ENCODE assay signal across 8 cellular contexts in the genomic region with DNA sequence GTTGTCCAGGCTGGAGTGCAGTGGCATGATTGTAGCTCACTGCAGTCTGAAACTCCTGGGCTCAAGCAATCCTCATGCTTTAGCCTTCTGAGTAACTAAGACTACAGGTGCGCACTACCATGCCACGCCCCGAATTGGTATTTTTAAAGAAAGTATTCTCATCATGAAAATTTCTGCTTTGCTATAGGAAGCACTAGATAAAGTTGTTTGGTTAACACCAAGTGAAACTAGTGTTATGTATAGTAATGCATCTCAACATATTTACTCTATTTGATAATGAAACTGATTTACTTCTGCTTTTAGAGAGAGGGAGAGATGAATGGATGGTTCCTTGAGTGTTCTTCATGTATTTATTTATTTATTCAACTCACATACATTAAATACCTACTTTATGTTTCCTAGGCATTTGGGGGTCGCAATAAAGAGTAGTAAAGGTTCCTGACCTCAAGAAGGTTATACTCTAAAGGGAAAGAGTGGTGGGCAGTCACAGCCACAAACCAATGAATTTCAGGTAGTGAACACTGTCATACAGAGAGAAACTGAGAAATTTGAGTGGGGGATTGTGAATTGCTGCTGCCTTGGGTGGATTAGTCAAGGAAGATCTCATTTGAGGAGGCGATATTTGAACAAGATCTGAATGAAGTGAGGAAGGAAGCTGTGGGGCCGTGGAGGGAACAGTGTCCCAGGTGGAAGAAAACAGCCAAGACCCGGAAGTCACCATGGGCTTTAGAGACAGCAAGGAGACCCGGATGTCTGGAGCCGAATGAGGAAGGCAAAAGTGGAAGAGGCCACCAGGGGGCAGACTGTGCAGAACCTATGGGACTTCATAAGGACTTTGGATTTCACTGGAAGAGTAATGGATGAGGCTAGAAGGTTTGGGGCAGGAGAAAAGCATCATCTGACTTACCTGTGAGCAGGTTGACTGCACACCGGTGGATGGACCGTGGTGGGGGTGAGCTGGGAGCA.
DNase-seq lines count a peak whose midpoint lies in the region; ATAC-seq and TF ChIP-seq lines count a peak whose summit lies in the region.

No MANE protein-coding gene starts in this region.

- no peak overlapping the region for H3K27ac Mint-ChIP-seq in Caco-2 (ENCODE audit: unreplicated experiment)

- no peaks in the 10 kb centered on the region for H3K36me3 Mint-ChIP-seq in Caco-2 (ENCODE audit: insufficient read depth, unreplicated experiment)

- CTCF ChIA-PET in Caco-2 (lab: Charles Lee): interaction anchor here (0.7 kb wide), 1 partner anchor 515 kb away, joined by 6 read pairs; no protein-coding TSS in a partner anchor
- CTCF ChIA-PET in PC-3 (lab: Charles Lee): no interaction called here

- peak; percentile 69 to 75 for TF ChIP-seq CTCF in Caco-2 (IDR thresholded peaks at IDR 0.05; ENCODE audit: insufficient read depth in 1 of 2, low read depth in 1 of 2, low read length in 1 of 2, severe bottlenecking in 1 of 2, unreplicated experiment in 1 of 2)
- peak; percentile 86 for TF ChIP-seq CTCF in PC-3 (conservative IDR thresholded peaks at IDR 0.05; ENCODE audit: low read depth, low read length)
- peak in 1 of 3 experiments; percentile 11 for TF ChIP-seq CTCF in ascending aorta (IDR thresholded peaks at IDR 0.05)

- no peaks in the 10 kb centered on the region for H3F3A ChIP-seq in PC-3 (ENCODE audit: low read length, unreplicated experiment)

- POLR2A ChIA-PET in Caco-2 (lab: Charles Lee) (no interaction called here), PC-3 (lab: Charles Lee; ENCODE audit: unreplicated experiment) (no interaction called here)

- H3K27ac ChIP-seq in PC-3 (ENCODE audit: low read length) (no peak overlapping the region), ascending aorta (no peak overlapping the region)

- H3K4me1 ChIP-seq in Caco-2 (no peaks in the 10 kb centered on the region), PC-3 (ENCODE audit: insufficient read depth, low read length) (peaks cover 7% of the 10 kb centered on the region), adipocyte (ENCODE audit: control insufficient read depth, insufficient read depth, low read length) (peaks cover 16% of the 10 kb centered on the region), ascending aorta (no peaks in the 10 kb centered on the region)

- H3K27me3 Mint-ChIP-seq in Caco-2 (ENCODE audit: insufficient read depth, unreplicated experiment): no peaks in the 10 kb centered on the region

- H3K9me3 Mint-ChIP-seq in Caco-2 (ENCODE audit: unreplicated experiment): no peaks in the 10 kb centered on the region

- H2AFZ ChIP-seq in PC-3 (ENCODE audit: low read length): no peak overlapping the region

- no peak overlapping the region for H3K9ac ChIP-seq in PC-3 (ENCODE audit: low read length)
- no peak overlapping the region for H3K9ac ChIP-seq in adipocyte (ENCODE audit: low read length)

- no peaks in the 10 kb centered on the region for H4K20me1 ChIP-seq in PC-3 (ENCODE audit: low read length)

- H3K4me3 Mint-ChIP-seq in Caco-2 (ENCODE audit: unreplicated experiment): no peak overlapping the region

- ATAC-seq in GM18873 (IDR thresholded peaks at IDR 0.05; ENCODE audit: low FRiP score, unreplicated experiment) (peak; percentile 64), HG03108 (IDR thresholded peaks at IDR 0.05; ENCODE audit: unreplicated experiment) (peak; percentile 56), PC-3 (no peak; the same call in 1 of the 2 replicates)

- H3K9me3 ChIP-seq in Caco-2: no peaks in the 10 kb centered on the region
- H3K9me3 ChIP-seq in PC-3 (ENCODE audit: low read length): no peaks in the 10 kb centered on the region
- no peaks in the 10 kb centered on the region for H3K9me3 ChIP-seq in adipocyte (ENCODE audit: control insufficient read depth, low read length)
- H3K9me3 ChIP-seq in ascending aorta: no peaks in the 10 kb centered on the region

- H3K79me2 ChIP-seq in PC-3 (ENCODE audit: low read length): no peaks in the 10 kb centered on the region

- H3K4me2 ChIP-seq in PC-3 (ENCODE audit: low read length): no peak overlapping the region

- intact Hi-C loops in Caco-2 (cut with micrococcal nuclease; ENCODE audit: unreplicated experiment) (loop anchor here (1.0 to 2.0 kb wide), 4 partner anchors 60 to 905 kb away; no protein-coding TSS in a partner anchor), PC-3 (cut with micrococcal nuclease) (no loop called here), ascending aorta (cut with DNase I) (no loop called here)

- no peaks in the 10 kb centered on the region for H3K36me3 ChIP-seq in Caco-2 (ENCODE audit: control insufficient read depth, insufficient read depth, low read length)
- H3K36me3 ChIP-seq in PC-3 (ENCODE audit: low read depth, low read length): no peaks in the 10 kb centered on the region
- H3K36me3 ChIP-seq in adipocyte (ENCODE audit: control insufficient read depth, insufficient read depth, low read length, severe bottlenecking): no peaks in the 10 kb centered on the region
- H3K36me3 ChIP-seq in ascending aorta: no peaks in the 10 kb centered on the region

- DNase-seq in Caco-2 (peak; percentile 71 to 81), PC-3 (peak; percentile 82), adipocyte (ENCODE audit: low read depth) (peak; percentile 62), iPS-NIHi7 (ENCODE audit: extremely low spot score) (peak; percentile 75), ascending aorta (ENCODE audit: low spot score in 2 of 2) (no peak)
- peak; percentile 7 for DNase-seq in stimulated activated naive CD4-positive, alpha-beta T cell treated with Interleukin-2 at 50 U/mL for 16 hours (lab: John Stamatoyannopoulos, UW)

- H3K4me3 ChIP-seq in Caco-2 (ENCODE audit: low read depth, low read length) (no peak overlapping the region), PC-3 (ENCODE audit: low read length) (no peak overlapping the region), adipocyte (ENCODE audit: low read length) (no peak overlapping the region), ascending aorta (no peak overlapping the region)

- BruUV-seq in Caco-2 (replicated peaks; lab: Mats Ljungman, UMichigan) (no TSS peak), PC-3 (replicated peaks; lab: Mats Ljungman, UMichigan) (no TSS peak)

- H3K27me3 ChIP-seq in Caco-2 (replicated peaks; ENCODE audit: control insufficient read depth, insufficient read depth, low read length) (no peaks in the 10 kb centered on the region; the same call in 1 of the 2 replicates), PC-3 (ENCODE audit: low read length) (no peaks in the 10 kb centered on the region), adipocyte (replicated peaks; ENCODE audit: control insufficient read depth, insufficient read depth, low read length) (no peaks in the 10 kb centered on the region), ascending aorta (no peaks in the 10 kb centered on the region)

- H3K4me1 Mint-ChIP-seq in Caco-2 (ENCODE audit: low read depth, unreplicated experiment): no peaks in the 10 kb centered on the region

- no peaks in the 10 kb centered on the region for H3K9me2 ChIP-seq in PC-3 (replicated peaks; ENCODE audit: low read length)

Comparison
In these comparisons a context has a peak if more than half of its experiments do, and no peak if none do; other contexts are left out.
1. DNase-seq: peak in Caco-2 (2 of 2), PC-3 (single experiment), adipocyte (single experiment), iPS-NIHi7 (single experiment) and stimulated activated naive CD4-positive, alpha-beta T cell treated with Interleukin-2 at 50 U/mL for 16 hours (single experiment); none in ascending aorta (0 of 2).